Comparison of ENCODE assay signal across 39 cellular contexts in the genomic region with DNA sequence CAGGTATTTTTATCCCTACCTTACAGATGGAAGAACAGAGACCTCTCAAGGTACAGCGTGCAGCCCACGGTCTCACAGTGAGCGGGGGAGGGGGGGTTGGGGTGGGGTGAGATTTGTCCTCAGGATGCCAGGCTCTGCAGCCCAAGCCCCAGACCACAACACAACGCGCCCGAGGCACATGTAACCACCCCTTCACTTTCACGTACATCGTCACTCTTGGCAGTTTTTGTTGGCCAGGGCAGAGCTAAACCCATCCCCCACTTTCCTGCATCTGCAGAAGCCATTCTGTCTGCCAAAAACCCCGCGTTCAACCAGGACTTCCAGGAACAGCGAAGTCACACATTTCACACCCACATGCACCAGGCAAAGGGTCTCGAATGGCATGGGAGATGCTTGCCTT. TPM values are rescaled to one million over a fixed set of nuclear protein-coding genes. Genes with fewer than 3 reads are reported as not detected.
"Had no signal": no experiment of that assay in that cellular context is flagged by ENCODE, and none has a peak within 500 bp of the region (broad histone marks: within the 10 kb centered on the region; RNA-seq: fewer than 3 reads in every experiment).

No MANE protein-coding gene starts in this region.

- H3K36me3 ChIP-seq: MG63 had no signal

- H3K27me3 ChIP-seq: MG63 had no signal

- H3K4me2 ChIP-seq: KMS-11 had no signal

- H3K9ac ChIP-seq: KMS-11 had no signal

- DNase-seq: Karpas-422, Kasumi-1, KG1, MG63, MM.1S, MV-4-11, NCI-H1048, NCI-H1092, NCI-H1092 treated with DMSO at 0.1 percent for 48 hours, NCI-H1105, NCI-H1105 treated with DMSO at 0.1 percent for 48 hours, NCI-H1417, NCI-H1417 treated with DMSO at 0.1 percent for 48 hours, NCI-H1436, NCI-H1436 treated with DMSO at 0.1 percent for 48 hours, NCI-H146, NCI-H1694, NCI-H1694 treated with DMSO at 0.1 percent for 48 hours, NCI-H187, NCI-H187 treated with DMSO at 0.1 percent for 48 hours, NCI-H1930, NCI-H2029, NCI-H2029 treated with DMSO at 0.1 percent for 48 hours, NCI-H2081, NCI-H2081 treated with DMSO at 0.1 percent for 48 hours, NCI-H2107, NCI-H2171, NCI-H2171 treated with DMSO at 0.1 percent for 48 hours, NCI-H2227 treated with DMSO at 0.1 percent for 48 hours, NCI-H226, NCI-H345, NCI-H446, NCI-H446 treated with DMSO at 0.1 percent for 48 hours, NCI-H510A had no signal

- H3K9me3 ChIP-seq: MG63 had no signal

- H3K4me3 ChIP-seq: MG63 had no signal

- H3K27ac ChIP-seq: KMS-11 had no signal

RNA-seq across cellular contexts. Expression of a gene that starts 9.4 kb away (rescaled TPM):
- total RNA-seq: LHCN-M2, M059J, MCF 10A, NCI-H460 had no signal
